Comparison of ENCODE assay signal across 26 cellular contexts in genomic region chr10:124239134-124239533, GRCh38.
"Had no signal": no experiment of that assay in that cellular context is flagged by ENCODE, and none has a peak within 500 bp of the region (broad histone marks: within the 10 kb centered on the region; RNA-seq: fewer than 3 reads in every experiment).

No MANE protein-coding gene starts in this region.

- H3K27me3 ChIP-seq: ascending aorta, cardiac muscle cell, left lung, right atrium auricular region, thyroid gland had no signal

- H3K4me1 ChIP-seq: ascending aorta, left lung, right atrium auricular region, stomach, thyroid gland had no signal

- DNase-seq: activated CD4-positive, alpha-beta T cell treated with anti-CD3 and anti-CD28 coated beads for 48 hours; activated CD4-positive, alpha-beta T cell treated with anti-CD3 and anti-CD28 coated beads, Interleukin-2, amount 50 U/mL, for 48 hours; activated CD8-positive, alpha-beta memory T cell treated with anti-CD3 and anti-CD28 coated beads for 24 hours; activated effector memory CD4-positive, alpha-beta T cell treated with Interleukin-2 at 50 U/mL for 16 hours; activated naive CD4-positive, alpha-beta T cell treated with Interleukin-2 at 50 U/mL for 16 hours; activated naive CD8-positive, alpha-beta T cell treated with anti-CD3 and anti-CD28 coated beads, Interleukin-2, amount 10 ng/mL, durations not matched to agents 7 days and 5 days; dorsolateral prefrontal cortex; effector memory CD4-positive, alpha-beta T cell; hippocampal formation; left lung; mucosa of descending colon; stimulated activated CD4-positive, alpha-beta T cell treated with anti-CD3 and anti-CD28 coated beads, Interleukin-15, amount 100 ng/mL, for 24 hours; stimulated activated CD4-positive, alpha-beta T cell treated with anti-CD3 and anti-CD28 coated beads, Interleukin-2, amount 100 ng/mL, for 24 hours; stimulated activated naive B cell treated with anti-CD40 and anti-IgM and Interleukin-4, amounts not matched to agents 10 μg/mL and 1 μg/mL and 100 μg/mL, for 72 hours; T-helper 9 cell; thyroid gland; WERI-Rb-1 had no signal

- H3K27ac ChIP-seq: ascending aorta, cardiac muscle cell, coronary artery, dorsolateral prefrontal cortex, left lung, right atrium auricular region, stomach, thyroid gland, WERI-Rb-1 had no signal

- H3K4me3 Mint-ChIP-seq: activated naive CD8-positive, alpha-beta T cell treated with anti-CD3 and anti-CD28 coated beads, Interleukin-2, amount 10 ng/mL, durations not matched to agents 7 days and 5 days; brain; natural killer cell treated with Interleukin-12 subunit alpha and Interleukin-12 subunit beta and Interleukin-15 and Interleukin-18, amount 100 ng/mL, for 72 hours; stimulated activated naive B cell treated with anti-CD40 and anti-IgM and Interleukin-4, amounts not matched to agents 10 μg/mL and 1 μg/mL and 100 μg/mL, for 72 hours had no signal

- H3K27me3 Mint-ChIP-seq: stimulated activated naive B cell treated with anti-CD40 and anti-IgM and Interleukin-4, amounts not matched to agents 10 μg/mL and 1 μg/mL and 100 μg/mL, for 72 hours had no signal

- H3K36me3 ChIP-seq: ascending aorta, cardiac muscle cell, left lung, right atrium auricular region, stomach, thyroid gland, WERI-Rb-1 had no signal

- H3K9me3 Mint-ChIP-seq: activated naive CD8-positive, alpha-beta T cell treated with anti-CD3 and anti-CD28 coated beads, Interleukin-2, amount 10 ng/mL, durations not matched to agents 7 days and 5 days; natural killer cell treated with Interleukin-12 subunit alpha and Interleukin-12 subunit beta and Interleukin-15 and Interleukin-18, amount 100 ng/mL, for 72 hours had no signal

- H3K36me3 Mint-ChIP-seq: activated naive CD8-positive, alpha-beta T cell treated with anti-CD3 and anti-CD28 coated beads, Interleukin-2, amount 10 ng/mL, durations not matched to agents 7 days and 5 days; brain; natural killer cell treated with Interleukin-12 subunit alpha and Interleukin-12 subunit beta and Interleukin-15 and Interleukin-18, amount 100 ng/mL, for 72 hours; stimulated activated naive B cell treated with anti-CD40 and anti-IgM and Interleukin-4, amounts not matched to agents 10 μg/mL and 1 μg/mL and 100 μg/mL, for 72 hours had no signal

- ATAC-seq: activated CD4-positive, CD25-positive, alpha-beta regulatory T cell treated with anti-CD3 and anti-CD28 coated beads, Interleukin-2, amount 50 U/mL, for 24 hours; left lung; mucosa of descending colon; natural killer cell treated with Interleukin-12 subunit alpha and Interleukin-12 subunit beta and Interleukin-15 and Interleukin-18, amount 100 ng/mL, for 72 hours; stimulated activated naive B cell treated with anti-CD40 and anti-IgM and Interleukin-4, amounts not matched to agents 10 μg/mL and 1 μg/mL and 100 μg/mL, for 72 hours had no signal

- H3K4me1 Mint-ChIP-seq: activated naive CD8-positive, alpha-beta T cell treated with anti-CD3 and anti-CD28 coated beads, Interleukin-2, amount 10 ng/mL, durations not matched to agents 7 days and 5 days had no signal

- H3K9me3 ChIP-seq: ascending aorta, left lung, mucosa of descending colon, thyroid gland had no signal

- H3K4me3 ChIP-seq: ascending aorta, cardiac muscle cell, coronary artery, dorsolateral prefrontal cortex, left lung, lung, mucosa of descending colon, right atrium auricular region, stomach, thyroid gland had no signal

- H3K27ac Mint-ChIP-seq: activated naive CD8-positive, alpha-beta T cell treated with anti-CD3 and anti-CD28 coated beads, Interleukin-2, amount 10 ng/mL, durations not matched to agents 7 days and 5 days; natural killer cell treated with Interleukin-12 subunit alpha and Interleukin-12 subunit beta and Interleukin-15 and Interleukin-18, amount 100 ng/mL, for 72 hours; stimulated activated naive B cell treated with anti-CD40 and anti-IgM and Interleukin-4, amounts not matched to agents 10 μg/mL and 1 μg/mL and 100 μg/mL, for 72 hours had no signal
